In genomic region chr17:19363460-19364035, GRCh38 we compare ENCODE assay signal across 12 cellular contexts. TPM values are rescaled to one million over a fixed set of nuclear protein-coding genes. Genes with fewer than 3 reads are reported as not detected.
DNase-seq lines count a peak whose midpoint lies in the region; ATAC-seq and TF ChIP-seq lines count a peak whose summit lies in the region.
"Had no signal": no experiment of that assay in that cellular context is flagged by ENCODE, and none has a peak within 500 bp of the region (broad histone marks: within the 10 kb centered on the region; RNA-seq: fewer than 3 reads in every experiment).

No MANE protein-coding gene starts in this region.

- no peaks in the 10 kb centered on the region for H3K9me2 ChIP-seq in PC-9 (ENCODE audit: insufficient read depth)

- POLR2A ChIA-PET in PC-9 (lab: Charles Lee; ENCODE audit: unreplicated experiment), result interaction anchor here (0.7 kb wide), 1 partner anchor 365 kb away, joined by 4 read pairs; no protein-coding TSS in a partner anchor

- peaks cover 16% of the 10 kb centered on the region for H3K79me2 ChIP-seq in PC-9 (ENCODE audit: low read depth)

- H3K4me2 ChIP-seq in PC-9, result peak overlapping the region; percentile 80; the same call in 1 of the 2 replicates

- CTCF ChIA-PET in PC-9 (lab: Charles Lee), result interaction anchor here (0.5 to 2.4 kb wide), 7 partner anchors 14 to 1391 kb away, joined by 3 to 27 read pairs (median 6); partner anchors contain the start of genes DRC3 and MAPK7

- H3K9me3 ChIP-seq in right cardiac atrium (ENCODE audit: control insufficient read depth, low read length) (no peaks in the 10 kb centered on the region), PC-9 (ENCODE audit: insufficient read depth, low read depth) (no peaks in the 10 kb centered on the region), upper lobe of right lung (no peaks in the 10 kb centered on the region)
- H3K9me3 ChIP-seq: adrenal gland, pancreas had no signal

- peaks cover 0 to 6% (median 0%) of the 10 kb centered on the region in 3 donors for H3K36me3 Mint-ChIP-seq in immature natural killer cell

- H3K27me3 ChIP-seq in right cardiac atrium (ENCODE audit: control insufficient read depth, insufficient read depth) (no peaks in the 10 kb centered on the region), PC-9 (ENCODE audit: insufficient read depth, low read depth) (no peaks in the 10 kb centered on the region), upper lobe of right lung (no peaks in the 10 kb centered on the region)
- H3K27me3 ChIP-seq: adrenal gland, pancreas had no signal

- H3K4me1 Mint-ChIP-seq in immature natural killer cell, result peaks cover 54 to 58% of the 10 kb centered on the region in 2 donors

- no peak for TF ChIP-seq CTCF in PC-9 (conservative IDR thresholded peaks at IDR 0.05)
- no peak for TF ChIP-seq CTCF in upper lobe of right lung (IDR thresholded peaks at IDR 0.05)

- BruUV-seq in PC-9 (replicated peaks; lab: Mats Ljungman, UMichigan), result no TSS peak

- peak overlapping the region; percentile 55 to 96 (median 93) for H3K4me3 Mint-ChIP-seq in immature natural killer cell

- H3K4me3 ChIP-seq in right cardiac atrium (ENCODE audit: low read length) (no peak overlapping the region), PC-9 (no peak overlapping the region), upper lobe of right lung (peak overlapping the region; percentile 84)

- WGBS in right cardiac atrium, result 52% methylated on average over 6 of the region's 6 CpGs

- peaks cover 6 to 15% (median 8%) of the 10 kb centered on the region in 3 donors for H3K27me3 Mint-ChIP-seq in immature natural killer cell (ENCODE audit: low read depth in 3 of 3)

- peak overlapping the region; percentile 52 to 81 (median 75) for H3K27ac Mint-ChIP-seq in immature natural killer cell

- peaks cover 4% of the 10 kb centered on the region; the same call in 1 of the 2 replicates for H3K36me3 ChIP-seq in PC-9 (ENCODE audit: low read depth)
- H3K36me3 ChIP-seq in upper lobe of right lung, result no peaks in the 10 kb centered on the region
- H3K36me3 ChIP-seq: adrenal gland, pancreas had no signal

- peak overlapping the region; percentile 88; the same call in 1 of the 2 replicates for H2AFZ ChIP-seq in PC-9

- H4K20me1 ChIP-seq in PC-9 (ENCODE audit: insufficient read depth), result no peaks in the 10 kb centered on the region

- DNase-seq in left cardiac atrium (peak; percentile 14), right cardiac atrium (no peak), PC-9 (no peak), immature natural killer cell (no peak), upper lobe of right lung (no peak)
- no peak for DNase-seq in stimulated activated CD8-positive, alpha-beta memory T cell treated with anti-CD3 and anti-CD28 coated beads, Interleukin-4, amount 100 ng/mL, for 48 hours
- DNase-seq: GF-D8, left colon had no signal

- H3K27ac ChIP-seq in right cardiac atrium (ENCODE audit: low read length), result no peak overlapping the region
- H3K27ac ChIP-seq in PC-9, result no peak overlapping the region
- H3K27ac ChIP-seq in upper lobe of right lung, result no peak overlapping the region

- intact Hi-C loops in left cardiac atrium (cut with DNase I) (loop anchor here (1.0 to 10.0 kb wide), 4 partner anchors 84 to 401 kb away; no protein-coding TSS in a partner anchor), right cardiac atrium (cut with DNase I) (loop anchor here (2.0 to 10.0 kb wide), 4 partner anchors 81 to 401 kb away; no protein-coding TSS in a partner anchor), PC-9 (cut with micrococcal nuclease; ENCODE audit: unreplicated experiment) (loop anchor here (1.0 to 5.0 kb wide), 6 partner anchors 84 to 403 kb away; no protein-coding TSS in a partner anchor), upper lobe of right lung (cut with DNase I) (no loop called here)

- H3F3A ChIP-seq in PC-9 (ENCODE audit: insufficient read depth, low read depth), result peaks cover 6% of the 10 kb centered on the region

- H3K4me1 ChIP-seq in right cardiac atrium (ENCODE audit: control insufficient read depth, insufficient read depth, low read length), result peaks cover 2% of the 10 kb centered on the region
- H3K4me1 ChIP-seq in PC-9 (replicated peaks; ENCODE audit: insufficient read depth), result peaks cover 13% of the 10 kb centered on the region
- H3K4me1 ChIP-seq in upper lobe of right lung, result no peaks in the 10 kb centered on the region

- no peak for ATAC-seq in left cardiac atrium
- no peak for ATAC-seq in right cardiac atrium
- ATAC-seq in upper lobe of right lung, result no peak
- no peak for ATAC-seq in GM21528 (IDR thresholded peaks at IDR 0.05; ENCODE audit: low FRiP score, unreplicated experiment)
- no peak for ATAC-seq in HG03039 (IDR thresholded peaks at IDR 0.05; ENCODE audit: unreplicated experiment)

- H3K9me3 Mint-ChIP-seq in immature natural killer cell, result no peaks in the 10 kb centered on the region

RNA-seq across cellular contexts. Expression of gene B9D1, which starts 1.0 kb away (rescaled TPM):
- total RNA-seq in left cardiac atrium, result 1 to 10 TPM; 7.3 to 8.4 TPM
- total RNA-seq in right cardiac atrium, result 10 to 100 TPM in 3 of 4 donors, 1 to 10 TPM in 1; 9.8 to 14.6 (median 12.1) TPM
- polyA plus RNA-seq in right cardiac atrium, result 20.9 TPM
- total RNA-seq in PC-9 (2021), result 40.2 and 58.7 TPM in 2 replicates
- 1 to 10 TPM; 2.5 to 4.4 (median 2.5) TPM for polyA plus RNA-seq in immature natural killer cell
- total RNA-seq in upper lobe of right lung, result 9.9 TPM

RNA-seq across cellular contexts. Expression of gene MAPK7, which starts 14.8 kb away (rescaled TPM):
- total RNA-seq in left cardiac atrium, result 10 to 100 TPM; 13.8 to 15.1 TPM
- total RNA-seq in right cardiac atrium, result 10 to 100 TPM; 13.3 to 16.7 (median 16.3) TPM
- polyA plus RNA-seq in right cardiac atrium, result 9.0 TPM
- 23.3 and 39.6 TPM in 2 replicates for total RNA-seq in PC-9 (2021)
- polyA plus RNA-seq in immature natural killer cell, result 10 to 100 TPM in 1 of 3 donors, 1 to 10 TPM in 2; 3.4 to 23.0 (median 7.3) TPM
- total RNA-seq in upper lobe of right lung, result 25.7 TPM

RNA-seq across cellular contexts. Expression of gene MFAP4, which starts 23.4 kb away (rescaled TPM):
- total RNA-seq in left cardiac atrium (100 to 1,000 TPM in 1 of 2 donors, 10 to 100 TPM in 1; 44.8 to 104 TPM), right cardiac atrium (100 to 1,000 TPM in 3 of 4 donors, 10 to 100 TPM in 1; 92.8 to 160 (median 131) TPM), PC-9 (2021) (not detected in 2 replicates), upper lobe of right lung (270 TPM)
- polyA plus RNA-seq in right cardiac atrium (95.2 TPM), immature natural killer cell (under 1 TPM in 1 of 3 donors, not detected in 2; 0.18 TPM)

RNA-seq across cellular contexts. Expression of gene RNF112, which starts 47.5 kb away (rescaled TPM):
- total RNA-seq in left cardiac atrium (1 to 10 TPM; 2.5 to 6.8 TPM), right cardiac atrium (1 to 10 TPM; 2.5 to 6.3 (median 4.4) TPM), PC-9 (2021) (2.0 and 2.3 TPM in 2 replicates), upper lobe of right lung (1.6 TPM)
- polyA plus RNA-seq in right cardiac atrium (3.3 TPM), immature natural killer cell (not detected)

Comparison
In these comparisons a context has a peak if more than half of its experiments do, and no peak if none do; other contexts are left out.
1. RNA of gene MFAP4, which starts 23.4 kb away (total RNA-seq): 270 TPM in upper lobe of right lung (single experiment), 92.8 to 160 TPM in right cardiac atrium and 44.8 to 104 TPM in left cardiac atrium; not detected in PC-9; every median in the first group is over 10 times any median in the second.